Comparison of ENCODE assay signal across 21 cellular contexts in genomic region chr19:42455621-42456081, GRCh38. TPM values are rescaled to one million over a fixed set of nuclear protein-coding genes. Genes with fewer than 3 reads are reported as not detected.
DNase-seq lines count a peak whose midpoint lies in the region; ATAC-seq, FAIRE-seq and TF ChIP-seq lines count a peak whose summit lies in the region.
"Had no signal": no experiment of that assay in that cellular context is flagged by ENCODE, and none has a peak within 500 bp of the region (broad histone marks: within the 10 kb centered on the region; RNA-seq: fewer than 3 reads in every experiment).

No MANE protein-coding gene starts in this region.

- H3K36me3 ChIP-seq in pancreas = no peaks in the 10 kb centered on the region
- H3K36me3 ChIP-seq: WERI-Rb-1 had no signal

- FAIRE-seq in pancreas (lab: Jason Lieb, UNC) = no peak
- FAIRE-seq: astrocyte, G401.6, GM19239 had no signal

- H3K4me3 ChIP-seq in pancreas = no peak overlapping the region

- peak overlapping the region; percentile 90 for H3K27ac ChIP-seq in epithelial cell of prostate
- H3K27ac ChIP-seq in pancreas = no peak overlapping the region
- H3K27ac ChIP-seq: C4-2B, WERI-Rb-1 had no signal

- ATAC-seq in pancreas = peak in 3 of 4 donors; percentile 18 to 67 (median 28)
- ATAC-seq: SK-N-SH treated with all-trans-retinoic acid at 6 μM for 48 hours had no signal

- no peaks in the 10 kb centered on the region for H3K9me3 ChIP-seq in pancreas

- peaks cover 0 to 2% (median 0%) of the 10 kb centered on the region in 3 donors for H3K4me1 ChIP-seq in pancreas

- WGBS in pancreas, 2 donors = 83 to 94% methylated on average over 1 of the region's 1 CpG

- no peak for TF ChIP-seq CTCF in pancreas (IDR thresholded peaks at IDR 0.05)

- DNase-seq in Daoy (ENCODE audit: low read depth) (peak; percentile 38), NCI-H226 (peak; percentile 81), epithelial cell of prostate (ENCODE audit: low read depth, low spot score) (peak; percentile 96), pancreas (no peak), NCI-H187 (lab: John Stamatoyannopoulos, UW) (no peak), NCI-H146 (lab: John Stamatoyannopoulos, UW) (no peak), cerebellum (ENCODE audit: low spot score) (no peak), NCI-H2196 treated with DMSO at 0.1 percent for 48 hours (lab: John Stamatoyannopoulos, UW; ENCODE audit: unreplicated experiment) (no peak)
- DNase-seq: activated effector memory CD4-positive, alpha-beta T cell treated with anti-CD3 and anti-CD28 coated beads, Interleukin-2, amount 50 U/mL, for 16 hours; NCI-H2171 treated with DMSO at 0.1 percent for 48 hours; stimulated activated CD4-positive, alpha-beta T cell treated with anti-CD3 and anti-CD28 coated beads, Interleukin-15, amount 100 ng/mL, for 24 hours; WERI-Rb-1 had no signal

- no peaks in the 10 kb centered on the region for H3K27me3 ChIP-seq in pancreas

- intact Hi-C loops in pancreas (cut with DNase I) = no loop called here

RNA-seq across cellular contexts. Expression of gene CXCL17, which starts 12.9 kb away (rescaled TPM):
- not detected in 2 replicates for total RNA-seq in Daoy (2014; rRNA removed; shearing (Covaris generic))
- total RNA-seq in pancreas = 10 to 100 TPM in 4 of 6 donors, 1 to 10 TPM in 2; 5.1 to 42.1 (median 11.8) TPM
- polyA plus RNA-seq in pancreas = 1 to 10 TPM; 4.3 to 4.7 TPM
- total RNA-seq in cerebellum = not detected
- total RNA-seq: activated CD8-positive, alpha-beta memory T cell treated with anti-CD3 and anti-CD28 coated beads for 36 hours; astrocyte; mononuclear cell; posterior vena cava; temporal lobe had no signal

RNA-seq across cellular contexts. Expression of gene LIPE, which starts 28.5 kb away (rescaled TPM):
- total RNA-seq in Daoy (2014; rRNA removed; shearing (Covaris generic)) = 6.7 and 7.4 TPM in 2 replicates
- total RNA-seq in pancreas (10 to 100 TPM in 1 of 6 donors, 1 to 10 TPM in 5; 1.6 to 14.4 (median 4.0) TPM), cerebellum (13.0 TPM)
- polyA plus RNA-seq in pancreas = 10 to 100 TPM in 1 of 2 donors, 1 to 10 TPM in 1; 6.4 to 38.3 TPM

Comparison
In these comparisons a context has a peak if more than half of its experiments do, and no peak if none do; other contexts are left out.
1. DNase-seq: peak in Daoy (single experiment), NCI-H226 (single experiment) and epithelial cell of prostate (single experiment); none in pancreas (0 of 6), NCI-H187 (0 of 2), NCI-H146 (single experiment), cerebellum (single experiment) and NCI-H2196 treated with DMSO at 0.1 percent for 48 hours (single experiment).